Comparison of ENCODE assay signal across 1 cellular context in the genomic region with DNA sequence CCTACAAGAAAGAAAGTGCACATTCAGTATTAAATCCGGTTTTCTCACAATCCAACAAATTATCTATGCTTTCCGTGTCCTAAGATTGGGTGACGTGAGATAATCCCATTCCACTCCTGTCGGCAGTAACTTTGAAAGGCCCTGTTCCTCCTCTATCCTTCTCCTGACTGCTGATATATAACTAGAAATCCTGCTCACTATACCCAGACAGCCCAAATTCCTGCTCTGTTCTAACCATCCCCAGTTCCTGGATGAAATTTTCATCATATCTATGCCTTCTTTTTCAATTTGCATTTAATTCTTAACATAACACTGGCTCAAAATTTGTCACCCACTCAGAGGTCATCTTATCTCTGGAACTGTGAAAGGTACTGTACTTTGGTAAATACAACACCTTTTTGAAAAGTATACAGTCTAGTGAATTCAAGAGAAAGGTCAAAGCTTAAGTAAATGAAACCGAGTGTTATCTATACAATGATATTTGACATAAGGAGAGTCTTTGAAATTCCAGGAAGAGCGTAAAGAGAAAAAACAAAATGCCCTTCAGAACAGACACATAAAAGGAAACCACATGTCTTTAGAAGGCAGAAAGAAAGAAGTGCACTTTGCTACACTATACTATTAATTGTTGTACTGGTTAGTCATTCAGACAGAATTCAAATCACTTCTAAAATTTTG.
TF ChIP-seq lines count a peak whose summit lies in the region.

No MANE protein-coding gene starts in this region.

TF ChIP-seq in HepG2, 621 proteins besides CTCF, POLR2A, EP300 and RAD21 (continued from another document and continues in another):
- no peak for TF ChIP-seq MTA3 (CRISPR knock-in tag; IDR thresholded peaks at IDR 0.05)
- TF ChIP-seq ZSCAN22 (CRISPR knock-in tag; IDR thresholded peaks at IDR 0.05): no peak
- TF ChIP-seq ESRRA (CRISPR knock-in tag; IDR thresholded peaks at IDR 0.05; ENCODE audit: low read depth): peak; percentile 56; the same call in 1 of the 2 replicates
- no peak for TF ChIP-seq U2AF1 (optimal IDR thresholded peaks at IDR 0.05; ENCODE audit: low read depth, low read length)
- TF ChIP-seq KDM4B (CRISPR knock-in tag; IDR thresholded peaks at IDR 0.05): no peak
- no peak for TF ChIP-seq XRCC5 (optimal IDR thresholded peaks at IDR 0.05; ENCODE audit: low read length)
- TF ChIP-seq, protein P1, sequence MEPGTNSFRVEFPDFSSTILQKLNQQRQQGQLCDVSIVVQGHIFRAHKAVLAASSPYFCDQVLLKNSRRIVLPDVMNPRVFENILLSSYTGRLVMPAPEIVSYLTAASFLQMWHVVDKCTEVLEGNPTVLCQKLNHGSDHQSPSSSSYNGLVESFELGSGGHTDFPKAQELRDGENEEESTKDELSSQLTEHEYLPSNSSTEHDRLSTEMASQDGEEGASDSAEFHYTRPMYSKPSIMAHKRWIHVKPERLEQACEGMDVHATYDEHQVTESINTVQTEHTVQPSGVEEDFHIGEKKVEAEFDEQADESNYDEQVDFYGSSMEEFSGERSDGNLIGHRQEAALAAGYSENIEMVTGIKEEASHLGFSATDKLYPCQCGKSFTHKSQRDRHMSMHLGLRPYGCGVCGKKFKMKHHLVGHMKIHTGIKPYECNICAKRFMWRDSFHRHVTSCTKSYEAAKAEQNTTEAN (CRISPR knock-in tag; conservative IDR thresholded peaks at IDR 0.05): peak; percentile 76
- no peak for TF ChIP-seq NFIB (CRISPR knock-in tag; IDR thresholded peaks at IDR 0.05; ENCODE audit: borderline replicate concordance)
- TF ChIP-seq TBX2 (CRISPR knock-in tag; IDR thresholded peaks at IDR 0.05; ENCODE audit: borderline replicate concordance): peak; percentile 94
- TF ChIP-seq GATA4 (IDR thresholded peaks at IDR 0.05; ENCODE audit: borderline replicate concordance, low read depth): peak; percentile 98
- TF ChIP-seq MED8 (CRISPR knock-in tag; IDR thresholded peaks at IDR 0.05; ENCODE audit: insufficient replicate concordance): no peak
- no peak for TF ChIP-seq ATF7-NPFF (CRISPR knock-in tag; IDR thresholded peaks at IDR 0.05; ENCODE audit: low read depth)
- TF ChIP-seq ZBTB8A (CRISPR knock-in tag; IDR thresholded peaks at IDR 0.05; ENCODE audit: borderline replicate concordance, low read depth): no peak
- TF ChIP-seq SIX4 (CRISPR knock-in tag; IDR thresholded peaks at IDR 0.05): peak; percentile 60; the same call in 1 of the 2 replicates
- peak; percentile 79 to 97; a peak in 3 of 4 replicates for TF ChIP-seq NR2F1 (CRISPR knock-in tag; IDR thresholded peaks at IDR 0.05)
- no peak for TF ChIP-seq NFRKB (IDR thresholded peaks at IDR 0.05)
- no peak for TF ChIP-seq MEIS2 (CRISPR knock-in tag; IDR thresholded peaks at IDR 0.05)
- TF ChIP-seq GTF3A (CRISPR knock-in tag; conservative IDR thresholded peaks at IDR 0.05): no peak
- no peak for TF ChIP-seq ZNF777 (CRISPR knock-in tag; IDR thresholded peaks at IDR 0.05)
- TF ChIP-seq PHF20 (CRISPR knock-in tag; IDR thresholded peaks at IDR 0.05): no peak
- TF ChIP-seq CENPX (CRISPR knock-in tag; IDR thresholded peaks at IDR 0.05): no peak
- TF ChIP-seq SP5 (CRISPR knock-in tag; IDR thresholded peaks at IDR 0.05; ENCODE audit: borderline replicate concordance, low read depth): peak; percentile 50; the same call in 1 of the 2 replicates
- no peak for TF ChIP-seq ZSCAN30 (CRISPR knock-in tag; IDR thresholded peaks at IDR 0.05)
- TF ChIP-seq PITX1 (CRISPR knock-in tag; IDR thresholded peaks at IDR 0.05): peak; percentile 50; the same call in 1 of the 2 replicates
- TF ChIP-seq, protein P2, sequence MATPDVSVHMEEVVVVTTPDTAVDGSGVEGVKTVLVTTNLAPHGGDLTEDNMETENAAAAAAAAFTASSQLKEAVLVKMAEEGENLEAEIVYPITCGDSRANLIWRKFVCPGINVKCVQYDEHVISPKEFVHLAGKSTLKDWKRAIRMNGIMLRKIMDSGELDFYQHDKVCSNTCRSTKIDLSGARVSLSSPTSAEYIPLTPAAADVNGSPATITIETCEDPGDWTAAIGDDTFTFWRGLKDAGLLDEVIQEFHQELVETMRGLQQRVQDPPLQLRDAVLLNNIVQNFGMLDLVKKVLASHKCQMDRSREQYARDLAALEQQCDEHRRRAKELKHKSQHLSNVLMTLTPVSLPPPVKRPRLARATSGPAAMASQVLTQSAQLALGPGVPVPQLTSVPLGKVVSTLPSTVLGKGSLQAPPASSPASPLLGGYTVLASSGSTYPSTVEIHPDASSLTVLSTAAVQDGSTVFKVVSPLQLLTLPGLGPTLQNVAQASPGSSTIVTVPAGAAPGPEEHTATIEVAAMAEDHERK (CRISPR knock-in tag; IDR thresholded peaks at IDR 0.05; ENCODE audit: low read depth): no peak
- TF ChIP-seq POLR2AphosphoS2 (IDR thresholded peaks at IDR 0.05; ENCODE audit: low read depth, low read length): no peak
- TF ChIP-seq ZNF816 (CRISPR knock-in tag; IDR thresholded peaks at IDR 0.05; ENCODE audit: borderline replicate concordance): peak; percentile 88; the same call in 1 of the 2 replicates
- TF ChIP-seq SMAD9 (CRISPR knock-in tag; IDR thresholded peaks at IDR 0.05): no peak
- TF ChIP-seq MED13 (CRISPR knock-in tag; IDR thresholded peaks at IDR 0.05): no peak
- TF ChIP-seq, protein P3, sequence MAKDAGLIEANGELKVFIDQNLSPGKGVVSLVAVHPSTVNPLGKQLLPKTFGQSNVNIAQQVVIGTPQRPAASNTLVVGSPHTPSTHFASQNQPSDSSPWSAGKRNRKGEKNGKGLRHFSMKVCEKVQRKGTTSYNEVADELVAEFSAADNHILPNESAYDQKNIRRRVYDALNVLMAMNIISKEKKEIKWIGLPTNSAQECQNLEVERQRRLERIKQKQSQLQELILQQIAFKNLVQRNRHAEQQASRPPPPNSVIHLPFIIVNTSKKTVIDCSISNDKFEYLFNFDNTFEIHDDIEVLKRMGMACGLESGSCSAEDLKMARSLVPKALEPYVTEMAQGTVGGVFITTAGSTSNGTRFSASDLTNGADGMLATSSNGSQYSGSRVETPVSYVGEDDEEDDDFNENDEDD (CRISPR knock-in tag; IDR thresholded peaks at IDR 0.05; ENCODE audit: borderline replicate concordance): no peak
- no peak for TF ChIP-seq PCBP2 (optimal IDR thresholded peaks at IDR 0.05; ENCODE audit: low read depth, low read length, poor library complexity, severe bottlenecking)
- TF ChIP-seq HMG20B (CRISPR knock-in tag; conservative IDR thresholded peaks at IDR 0.05): peak; percentile 97
- no peak for TF ChIP-seq ZNF775 (CRISPR knock-in tag; IDR thresholded peaks at IDR 0.05; ENCODE audit: borderline replicate concordance)
- TF ChIP-seq CAMTA2 (CRISPR knock-in tag; IDR thresholded peaks at IDR 0.05; ENCODE audit: borderline replicate concordance): no peak
- TF ChIP-seq TP53 (CRISPR knock-in tag; conservative IDR thresholded peaks at IDR 0.05): no peak
- no peak for TF ChIP-seq KLF12 (CRISPR knock-in tag; IDR thresholded peaks at IDR 0.05; ENCODE audit: borderline replicate concordance)
- no peak for TF ChIP-seq SRSF9 (IDR thresholded peaks at IDR 0.05; ENCODE audit: borderline replicate concordance, insufficient read depth, low read depth, low read length, poor library complexity, severe bottlenecking)
- no peak for TF ChIP-seq ZNF282 (IDR thresholded peaks at IDR 0.05; ENCODE audit: partially characterized antibody)
- TF ChIP-seq, protein P4, sequence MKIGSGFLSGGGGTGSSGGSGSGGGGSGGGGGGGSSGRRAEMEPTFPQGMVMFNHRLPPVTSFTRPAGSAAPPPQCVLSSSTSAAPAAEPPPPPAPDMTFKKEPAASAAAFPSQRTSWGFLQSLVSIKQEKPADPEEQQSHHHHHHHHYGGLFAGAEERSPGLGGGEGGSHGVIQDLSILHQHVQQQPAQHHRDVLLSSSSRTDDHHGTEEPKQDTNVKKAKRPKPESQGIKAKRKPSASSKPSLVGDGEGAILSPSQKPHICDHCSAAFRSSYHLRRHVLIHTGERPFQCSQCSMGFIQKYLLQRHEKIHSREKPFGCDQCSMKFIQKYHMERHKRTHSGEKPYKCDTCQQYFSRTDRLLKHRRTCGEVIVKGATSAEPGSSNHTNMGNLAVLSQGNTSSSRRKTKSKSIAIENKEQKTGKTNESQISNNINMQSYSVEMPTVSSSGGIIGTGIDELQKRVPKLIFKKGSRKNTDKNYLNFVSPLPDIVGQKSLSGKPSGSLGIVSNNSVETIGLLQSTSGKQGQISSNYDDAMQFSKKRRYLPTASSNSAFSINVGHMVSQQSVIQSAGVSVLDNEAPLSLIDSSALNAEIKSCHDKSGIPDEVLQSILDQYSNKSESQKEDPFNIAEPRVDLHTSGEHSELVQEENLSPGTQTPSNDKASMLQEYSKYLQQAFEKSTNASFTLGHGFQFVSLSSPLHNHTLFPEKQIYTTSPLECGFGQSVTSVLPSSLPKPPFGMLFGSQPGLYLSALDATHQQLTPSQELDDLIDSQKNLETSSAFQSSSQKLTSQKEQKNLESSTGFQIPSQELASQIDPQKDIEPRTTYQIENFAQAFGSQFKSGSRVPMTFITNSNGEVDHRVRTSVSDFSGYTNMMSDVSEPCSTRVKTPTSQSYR (CRISPR knock-in tag; IDR thresholded peaks at IDR 0.05; ENCODE audit: borderline replicate concordance): peak; percentile 11; the same call in 1 of the 2 replicates
- TF ChIP-seq HOXA3 (CRISPR knock-in tag; IDR thresholded peaks at IDR 0.05): no peak
- TF ChIP-seq RFX1 (IDR thresholded peaks at IDR 0.05): no peak
- no peak for TF ChIP-seq ZNF790 (CRISPR knock-in tag; IDR thresholded peaks at IDR 0.05; ENCODE audit: borderline replicate concordance)
- no peak for TF ChIP-seq ZNF564 (CRISPR knock-in tag; IDR thresholded peaks at IDR 0.05)
- TF ChIP-seq GFI1 (CRISPR knock-in tag; IDR thresholded peaks at IDR 0.05; ENCODE audit: borderline replicate concordance): peak; percentile 89
- TF ChIP-seq ZMYM4 (CRISPR knock-in tag; IDR thresholded peaks at IDR 0.05): peak; percentile 38; the same call in 1 of the 2 replicates
- no peak for TF ChIP-seq KMT2A (CRISPR knock-in tag; IDR thresholded peaks at IDR 0.05)
- TF ChIP-seq, protein P5, sequence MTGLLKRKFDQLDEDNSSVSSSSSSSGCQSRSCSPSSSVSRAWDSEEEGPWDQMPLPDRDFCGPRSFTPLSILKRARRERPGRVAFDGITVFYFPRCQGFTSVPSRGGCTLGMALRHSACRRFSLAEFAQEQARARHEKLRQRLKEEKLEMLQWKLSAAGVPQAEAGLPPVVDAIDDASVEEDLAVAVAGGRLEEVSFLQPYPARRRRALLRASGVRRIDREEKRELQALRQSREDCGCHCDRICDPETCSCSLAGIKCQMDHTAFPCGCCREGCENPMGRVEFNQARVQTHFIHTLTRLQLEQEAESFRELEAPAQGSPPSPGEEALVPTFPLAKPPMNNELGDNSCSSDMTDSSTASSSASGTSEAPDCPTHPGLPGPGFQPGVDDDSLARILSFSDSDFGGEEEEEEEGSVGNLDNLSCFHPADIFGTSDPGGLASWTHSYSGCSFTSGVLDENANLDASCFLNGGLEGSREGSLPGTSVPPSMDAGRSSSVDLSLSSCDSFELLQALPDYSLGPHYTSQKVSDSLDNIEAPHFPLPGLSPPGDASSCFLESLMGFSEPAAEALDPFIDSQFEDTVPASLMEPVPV (CRISPR knock-in tag; IDR thresholded peaks at IDR 0.05): no peak
- TF ChIP-seq ZNF33B (CRISPR knock-in tag; IDR thresholded peaks at IDR 0.05): no peak
- no peak for TF ChIP-seq ZNF562 (CRISPR knock-in tag; IDR thresholded peaks at IDR 0.05; ENCODE audit: borderline replicate concordance)
- TF ChIP-seq, protein P6, sequence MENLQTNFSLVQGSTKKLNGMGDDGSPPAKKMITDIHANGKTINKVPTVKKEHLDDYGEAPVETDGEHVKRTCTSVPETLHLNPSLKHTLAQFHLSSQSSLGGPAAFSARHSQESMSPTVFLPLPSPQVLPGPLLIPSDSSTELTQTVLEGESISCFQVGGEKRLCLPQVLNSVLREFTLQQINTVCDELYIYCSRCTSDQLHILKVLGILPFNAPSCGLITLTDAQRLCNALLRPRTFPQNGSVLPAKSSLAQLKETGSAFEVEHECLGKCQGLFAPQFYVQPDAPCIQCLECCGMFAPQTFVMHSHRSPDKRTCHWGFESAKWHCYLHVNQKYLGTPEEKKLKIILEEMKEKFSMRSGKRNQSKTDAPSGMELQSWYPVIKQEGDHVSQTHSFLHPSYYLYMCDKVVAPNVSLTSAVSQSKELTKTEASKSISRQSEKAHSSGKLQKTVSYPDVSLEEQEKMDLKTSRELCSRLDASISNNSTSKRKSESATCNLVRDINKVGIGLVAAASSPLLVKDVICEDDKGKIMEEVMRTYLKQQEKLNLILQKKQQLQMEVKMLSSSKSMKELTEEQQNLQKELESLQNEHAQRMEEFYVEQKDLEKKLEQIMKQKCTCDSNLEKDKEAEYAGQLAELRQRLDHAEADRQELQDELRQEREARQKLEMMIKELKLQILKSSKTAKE (CRISPR knock-in tag; IDR thresholded peaks at IDR 0.05; ENCODE audit: borderline replicate concordance): no peak; the same call in 1 of the 2 replicates
- TF ChIP-seq, protein P7, sequence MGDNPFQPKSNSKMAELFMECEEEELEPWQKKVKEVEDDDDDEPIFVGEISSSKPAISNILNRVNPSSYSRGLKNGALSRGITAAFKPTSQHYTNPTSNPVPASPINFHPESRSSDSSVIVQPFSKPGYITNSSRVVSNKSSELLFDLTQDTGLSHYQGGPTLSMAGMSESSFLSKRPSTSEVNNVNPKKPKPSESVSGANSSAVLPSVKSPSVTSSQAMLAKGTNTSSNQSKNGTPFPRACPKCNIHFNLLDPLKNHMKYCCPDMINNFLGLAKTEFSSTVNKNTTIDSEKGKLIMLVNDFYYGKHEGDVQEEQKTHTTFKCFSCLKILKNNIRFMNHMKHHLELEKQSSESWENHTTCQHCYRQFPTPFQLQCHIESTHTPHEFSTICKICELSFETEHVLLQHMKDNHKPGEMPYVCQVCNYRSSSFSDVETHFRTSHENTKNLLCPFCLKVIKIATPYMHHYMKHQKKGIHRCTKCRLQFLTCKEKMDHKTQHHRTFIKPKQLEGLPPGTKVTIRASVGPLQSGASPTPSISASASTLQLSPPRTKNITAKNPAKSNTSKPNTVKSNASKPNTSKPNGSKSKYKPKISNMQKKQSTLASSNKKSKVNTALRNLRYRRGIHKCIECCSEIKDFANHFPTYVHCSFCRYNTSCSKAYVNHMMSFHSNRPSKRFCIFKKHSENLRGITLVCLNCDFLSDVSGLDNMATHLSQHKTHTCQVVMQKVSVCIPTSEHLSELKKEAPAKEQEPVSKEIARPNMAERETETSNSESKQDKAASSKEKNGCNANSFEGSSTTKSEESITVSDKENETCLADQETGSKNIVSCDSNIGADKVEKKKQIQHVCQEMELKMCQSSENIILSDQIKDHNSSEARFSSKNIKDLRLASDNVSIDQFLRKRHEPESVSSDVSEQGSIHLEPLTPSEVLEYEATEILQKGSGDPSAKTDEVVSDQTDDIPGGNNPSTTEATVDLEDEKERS (CRISPR knock-in tag; IDR thresholded peaks at IDR 0.05): no peak
- TF ChIP-seq, protein P8, sequence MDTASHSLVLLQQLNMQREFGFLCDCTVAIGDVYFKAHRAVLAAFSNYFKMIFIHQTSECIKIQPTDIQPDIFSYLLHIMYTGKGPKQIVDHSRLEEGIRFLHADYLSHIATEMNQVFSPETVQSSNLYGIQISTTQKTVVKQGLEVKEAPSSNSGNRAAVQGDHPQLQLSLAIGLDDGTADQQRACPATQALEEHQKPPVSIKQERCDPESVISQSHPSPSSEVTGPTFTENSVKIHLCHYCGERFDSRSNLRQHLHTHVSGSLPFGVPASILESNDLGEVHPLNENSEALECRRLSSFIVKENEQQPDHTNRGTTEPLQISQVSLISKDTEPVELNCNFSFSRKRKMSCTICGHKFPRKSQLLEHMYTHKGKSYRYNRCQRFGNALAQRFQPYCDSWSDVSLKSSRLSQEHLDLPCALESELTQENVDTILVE (CRISPR knock-in tag; IDR thresholded peaks at IDR 0.05): 0 out of 2 replicates have a peak, but pooled peaks have one; percentile 41
- TF ChIP-seq GATAD2A (CRISPR knock-in tag; IDR thresholded peaks at IDR 0.05): peak; percentile 93
- no peak for TF ChIP-seq FOSL2 (CRISPR knock-in tag; IDR thresholded peaks at IDR 0.05)
